In the genomic region with DNA sequence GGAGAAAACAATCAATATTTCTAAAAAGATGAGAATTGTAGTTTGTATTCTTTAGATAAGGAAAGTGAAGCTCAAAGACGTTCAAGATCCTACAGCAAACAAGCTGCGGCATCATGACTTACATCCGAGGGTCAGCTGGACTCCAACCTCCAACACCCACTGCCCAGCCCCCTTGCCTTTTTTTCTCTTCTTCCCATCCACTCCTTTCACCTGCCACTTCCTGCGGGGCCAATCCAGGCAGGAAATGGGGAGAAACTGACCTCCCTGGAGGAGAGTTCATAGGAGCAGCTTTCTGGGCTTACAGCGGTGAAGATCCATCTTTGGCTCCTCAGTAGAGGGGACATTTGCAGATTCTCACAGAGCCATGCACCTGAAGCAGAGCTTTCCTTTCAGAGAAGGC, we compare ENCODE assay signal across 23 cellular contexts.
"Had no signal": no experiment of that assay in that cellular context is flagged by ENCODE, and none has a peak within 500 bp of the region (broad histone marks: within the 10 kb centered on the region; RNA-seq: fewer than 3 reads in every experiment).

No MANE protein-coding gene starts in this region.

- H3K27ac ChIP-seq: SJSA1, SK-N-MC had no signal

- H3K36me3 ChIP-seq: MG63, SJSA1 had no signal

- H3K4me1 ChIP-seq: SJSA1 had no signal

- DNase-seq: IMR-90, Karpas-422, KG1, MG63, NCI-H1092, NCI-H1105 treated with DMSO at 0.1 percent for 48 hours, NCI-H1417 treated with DMSO at 0.1 percent for 48 hours, NCI-H187, NCI-H2029, NCI-H2081 treated with DMSO at 0.1 percent for 48 hours, NCI-H2171, NCI-H226, NCI-H446, NCI-H510A, NCI-H524 treated with DMSO at 0.1 percent for 48 hours, NCI-H69, NCI-H774, Right ventricle myocardium superior, RPMI8226, SIG-M5 had no signal

- H3K27me3 ChIP-seq: MG63, SJSA1 had no signal

- ATAC-seq: HepG2 had no signal

- H3K4me3 ChIP-seq: MG63, SJSA1, SK-N-MC had no signal

- H3K9me3 ChIP-seq: MG63, SJSA1 had no signal
